Comparison of ENCODE assay signal across 29 cellular contexts in genomic region chr18:10685484-10685883, GRCh38.
DNase-seq lines count a peak whose midpoint lies in the region; ATAC-seq, FAIRE-seq and TF ChIP-seq lines count a peak whose summit lies in the region.
"Had no signal": no experiment of that assay in that cellular context is flagged by ENCODE, and none has a peak within 500 bp of the region (broad histone marks: within the 10 kb centered on the region; RNA-seq: fewer than 3 reads in every experiment).

No MANE protein-coding gene starts in this region.

- 23% methylated on average over 15 of the region's 15 CpGs for WGBS in GM12878 (ENCODE audit: insufficient coverage, insufficient replicate concordance, low lambda C conversion rate, missing lambda C conversion rate)

- 0 out of 4 replicates have a peak, but pooled peaks of 1 of the 2 experiments have one; percentile 25 for TF ChIP-seq EP300 in GM12878 (IDR thresholded peaks at IDR 0.05; ENCODE audit: borderline replicate concordance in 1 of 2, control insufficient read depth in 1 of 2, low read depth in 2 of 2, low read length in 2 of 2)

- ATAC-seq in GM18502 (IDR thresholded peaks at IDR 0.05; ENCODE audit: poor library complexity, unreplicated experiment) (peak; percentile 58), HG02610 (IDR thresholded peaks at IDR 0.05; ENCODE audit: unreplicated experiment) (peak; percentile 60), GM12878 (peak; percentile 92), GM21576 (IDR thresholded peaks at IDR 0.05; ENCODE audit: unreplicated experiment) (no peak), HG03025 (IDR thresholded peaks at IDR 0.05; ENCODE audit: low FRiP score, unreplicated experiment) (no peak), HG02938 (IDR thresholded peaks at IDR 0.05; ENCODE audit: unreplicated experiment) (no peak)
- ATAC-seq: activated naive CD4-positive, alpha-beta T cell treated with anti-CD3 and anti-CD28 coated beads, Interleukin-2, amount 50 U/mL, for 72 hours; left lobe of liver; pancreas; PC-3; stimulated activated effector memory CD8-positive, alpha-beta T cell treated with anti-CD3 and anti-CD28 coated beads, Interleukin-12 subunit alpha, Interleukin-12 subunit beta, amount 100 ng/mL, for 72 hours had no signal

- RAD21 ChIA-PET in GM12878 (lab: Charles Lee; ENCODE audit: unreplicated experiment), result interaction anchor here (1.0 to 1.6 kb wide), 3 partner anchors 27 to 467 kb away, joined by 3 to 4 read pairs (median 3); no protein-coding TSS in a partner anchor

- H4K20me1 ChIP-seq in GM12878 (ENCODE audit: control insufficient read depth, insufficient read depth), result no peaks in the 10 kb centered on the region
- H4K20me1 ChIP-seq: BLaER1 had no signal

- H3K4me3 ChIP-seq in GM12878, result no peak overlapping the region
- H3K4me3 ChIP-seq: BLaER1, pancreas, SK-N-MC, upper lobe of left lung had no signal

- CTCF ChIA-PET in GM12878 (lab: Yijun Ruan, JAX), result interaction anchor here (0.8 to 2.9 kb wide), 7 partner anchors 8 to 466 kb away, joined by 3 to 7 read pairs (median 3); no protein-coding TSS in a partner anchor

- H3K9ac ChIP-seq in GM12878 (ENCODE audit: control insufficient read depth, insufficient read depth, low read length), result no peak overlapping the region
- H3K9ac ChIP-seq: BLaER1 had no signal

- intact Hi-C loops in GM12878 (cut with micrococcal nuclease; ENCODE audit: unreplicated experiment), result loop anchor here (10.0 kb wide), 1 partner anchor 121 kb away; no protein-coding TSS in a partner anchor

- SMC1A ChIA-PET in GM12878 (lab: Charles Lee; ENCODE audit: uncharacterized antibody, unreplicated experiment), result interaction anchor here (0.6 to 2.6 kb wide), 7 partner anchors 17 to 429 kb away, joined by 3 to 14 read pairs (median 4); no protein-coding TSS in a partner anchor

- POLR2A ChIA-PET in GM12878 (lab: Charles Lee), result interaction anchor here (1.0 to 1.5 kb wide), 4 partner anchors 16 to 125 kb away, joined by 3 to 4 read pairs (median 4); no protein-coding TSS in a partner anchor

- no peak overlapping the region for H2AFZ ChIP-seq in GM12878 (ENCODE audit: control insufficient read depth, low read depth, low read length)

- peak; percentile 84 for FAIRE-seq in GM12878 (lab: Jason Lieb, UNC)
- FAIRE-seq: frontal cortex, pancreas had no signal

- H3K27ac ChIP-seq in GM12878 (ENCODE audit: control insufficient read depth, insufficient read depth), result peak overlapping the region; percentile 53
- H3K27ac ChIP-seq: BLaER1, pancreas, SK-N-MC, upper lobe of left lung had no signal

- no peaks in the 10 kb centered on the region; the same call in 1 of the 2 replicates for H3K4me1 ChIP-seq in GM12878 (ENCODE audit: control insufficient read depth, insufficient read depth, low read length)
- H3K4me1 ChIP-seq: BLaER1, pancreas had no signal

- no peak overlapping the region for H3K4me2 ChIP-seq in GM12878 (ENCODE audit: control insufficient read depth, insufficient read depth)
- H3K4me2 ChIP-seq: BLaER1 had no signal

- H3K27me3 ChIP-seq in GM12878 (replicated peaks in 1 of 2; ENCODE audit: control insufficient read depth in 2 of 2, insufficient read depth in 2 of 2, low read length in 1 of 2), result no peaks in the 10 kb centered on the region
- H3K27me3 ChIP-seq: BLaER1, pancreas, upper lobe of left lung had no signal

- TF ChIP-seq POLR2A in GM12878 (IDR thresholded peaks at IDR 0.05; ENCODE audit: low read depth, low read length), result peak; percentile 20; the same call in 1 of the 2 replicates

- TF ChIP-seq CTCF in GM12878 (IDR thresholded peaks at IDR 0.05 in 2 of 3, conservative IDR thresholded peaks at IDR 0.05 in 1 of 3; ENCODE audit: control insufficient read depth in 2 of 3, extremely low read depth in 1 of 3, insufficient read depth in 1 of 3, low read depth in 3 of 3, low read length in 3 of 3), result no peak

- H3K9me3 ChIP-seq in GM12878 (replicated peaks; ENCODE audit: control insufficient read depth, insufficient read depth, low read length), result no peaks in the 10 kb centered on the region; the same call in 2 of the 3 replicates
- H3K9me3 ChIP-seq: BLaER1, pancreas, upper lobe of left lung had no signal

- no peaks in the 10 kb centered on the region for H3K79me2 ChIP-seq in GM12878 (ENCODE audit: control insufficient read depth, insufficient read depth, low read length)

- DNase-seq in GM12878 (ENCODE audit: low read depth, low spot score) (peak; percentile 70), D341Med (ENCODE audit: low spot score) (no peak)
- DNase-seq: activated B cell treated with CpG ODN at 0.5 μM for 24 hours; activated CD4-positive, alpha-beta T cell treated with anti-CD3 and anti-CD28 coated beads, Interleukin-2, amount 50 U/mL, for 1 hour; activated effector memory CD4-positive, alpha-beta T cell treated with Interleukin-2 at 50 U/mL for 16 hours; activated T-cell treated with anti-CD3 and anti-CD28 coated beads, Interleukin-2, amount 50 U/mL, for 1 hour; amygdala; H7; Karpas-422; mesenchymal stem cell; NCI-H1417 treated with DMSO at 0.1 percent for 48 hours; NCI-H2029 treated with DMSO at 0.1 percent for 48 hours; NCI-H524 treated with DMSO at 0.1 percent for 48 hours; PC-3; stimulated activated CD4-positive, alpha-beta T cell treated with anti-CD3 and anti-CD28 coated beads, Interleukin-15, amount 100 ng/mL, for 24 hours; substantia nigra; upper lobe of left lung had no signal

- TF ChIP-seq RAD21 in GM12878 (IDR thresholded peaks at IDR 0.05; ENCODE audit: insufficient read depth, low read depth, low read length), result no peak

- BruUV-seq in GM12878 (replicated peaks; lab: Mats Ljungman, UMichigan), result no TSS peak

- in situ Hi-C loops in GM12878 (cut with MboI), result no loop called here

- H3K36me3 ChIP-seq in GM12878 (ENCODE audit: control insufficient read depth in 2 of 2, insufficient read depth in 2 of 2, low read length in 1 of 2), result peaks cover 0 to 3% of the 10 kb centered on the region in 2 experiments; a peak in 3 of 4 replicates
- H3K36me3 ChIP-seq: BLaER1, pancreas, upper lobe of left lung had no signal

TF ChIP-seq in GM12878, 131 proteins besides CTCF, POLR2A, EP300 and RAD21 (continues in another document):
- TF ChIP-seq CREB1 (IDR thresholded peaks at IDR 0.05; ENCODE audit: low read depth) (no peak), MYC (IDR thresholded peaks at IDR 0.05; ENCODE audit: insufficient read depth, insufficient read length, insufficient replicate concordance, low read length, severe bottlenecking) (no peak), ZNF622 (IDR thresholded peaks at IDR 0.05) (no peak), RELB (IDR thresholded peaks at IDR 0.05; ENCODE audit: low read depth) (peak; percentile 78), BCL3 (IDR thresholded peaks at IDR 0.05; ENCODE audit: borderline replicate concordance, insufficient read depth, low read depth, low read length, poor library complexity, severe bottlenecking) (no peak), MEF2B (IDR thresholded peaks at IDR 0.05; ENCODE audit: partially characterized antibody, poor library complexity, severe bottlenecking) (peak; percentile 12), BHLHE40 (IDR thresholded peaks at IDR 0.05; ENCODE audit: borderline replicate concordance in 1 of 2, low read depth in 2 of 2, low read length in 1 of 2) (peak; percentile 27 to 43; a peak in 2 of 4 replicates), HDGF (IDR thresholded peaks at IDR 0.05) (no peak), HDAC6 (IDR thresholded peaks at IDR 0.05; ENCODE audit: unreplicated experiment) (no peak), YY1 (IDR thresholded peaks at IDR 0.05; ENCODE audit: low read depth, low read length) (no peak), DPF2 (IDR thresholded peaks at IDR 0.05) (peak; percentile 58; the same call in 1 of the 2 replicates), ZSCAN29 (IDR thresholded peaks at IDR 0.05) (no peak), BCLAF1 (IDR thresholded peaks at IDR 0.05) (no peak)

Comparison
In these comparisons a context has a peak if more than half of its experiments do, and no peak if none do; other contexts are left out.
1. ATAC-seq: peak in GM18502 (single experiment), HG02610 (single experiment) and GM12878 (single experiment); none in GM21576 (single experiment), HG03025 (single experiment) and HG02938 (single experiment).